9 cellular contexts compared by ENCODE assay signal in the genomic region with DNA sequence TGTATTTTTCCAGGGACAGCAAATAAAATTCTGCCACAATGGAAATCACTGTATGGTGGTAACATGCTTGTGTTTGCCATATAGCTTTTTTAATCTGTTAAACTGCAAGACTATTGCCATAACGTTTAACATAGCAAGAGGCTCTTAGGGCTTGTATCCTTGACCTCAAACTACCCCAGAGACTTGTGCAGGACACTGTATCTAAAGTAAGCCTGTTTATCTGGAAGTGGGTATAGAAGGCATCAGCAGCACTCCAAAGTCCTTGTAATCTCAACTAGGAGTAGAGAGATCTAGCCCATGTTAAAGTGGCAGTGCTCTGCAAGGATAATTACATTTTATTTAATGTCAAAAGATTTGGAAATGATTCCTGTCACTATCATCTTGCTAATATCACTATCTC.
"Had no signal": no experiment of that assay in that cellular context is flagged by ENCODE, and none has a peak within 500 bp of the region (broad histone marks: within the 10 kb centered on the region; RNA-seq: fewer than 3 reads in every experiment).

No MANE protein-coding gene starts in this region.

- FAIRE-seq: H1, H54, HepG2 had no signal

- H3K27ac Mint-ChIP-seq: GM23338, H9, IgD-negative memory B cell had no signal

- DNase-seq: H9, HCEC 1CT, KBM-7 had no signal

- H3K36me3 Mint-ChIP-seq: IgD-negative memory B cell had no signal

- H3K27ac ChIP-seq: HL-60 had no signal

- H3K4me3 ChIP-seq: GM23338 had no signal

- ATAC-seq: GM23338, HepG2 had no signal

- H3K9me3 Mint-ChIP-seq: GM23338, H9 had no signal

- H3K4me3 Mint-ChIP-seq: GM23338, H9, IgD-negative memory B cell had no signal

- H3K27me3 Mint-ChIP-seq: IgD-negative memory B cell had no signal

- H3K4me1 Mint-ChIP-seq: GM23338, IgD-negative memory B cell had no signal
